Comparison of ENCODE assay signal across 8 cellular contexts in the genomic region with DNA sequence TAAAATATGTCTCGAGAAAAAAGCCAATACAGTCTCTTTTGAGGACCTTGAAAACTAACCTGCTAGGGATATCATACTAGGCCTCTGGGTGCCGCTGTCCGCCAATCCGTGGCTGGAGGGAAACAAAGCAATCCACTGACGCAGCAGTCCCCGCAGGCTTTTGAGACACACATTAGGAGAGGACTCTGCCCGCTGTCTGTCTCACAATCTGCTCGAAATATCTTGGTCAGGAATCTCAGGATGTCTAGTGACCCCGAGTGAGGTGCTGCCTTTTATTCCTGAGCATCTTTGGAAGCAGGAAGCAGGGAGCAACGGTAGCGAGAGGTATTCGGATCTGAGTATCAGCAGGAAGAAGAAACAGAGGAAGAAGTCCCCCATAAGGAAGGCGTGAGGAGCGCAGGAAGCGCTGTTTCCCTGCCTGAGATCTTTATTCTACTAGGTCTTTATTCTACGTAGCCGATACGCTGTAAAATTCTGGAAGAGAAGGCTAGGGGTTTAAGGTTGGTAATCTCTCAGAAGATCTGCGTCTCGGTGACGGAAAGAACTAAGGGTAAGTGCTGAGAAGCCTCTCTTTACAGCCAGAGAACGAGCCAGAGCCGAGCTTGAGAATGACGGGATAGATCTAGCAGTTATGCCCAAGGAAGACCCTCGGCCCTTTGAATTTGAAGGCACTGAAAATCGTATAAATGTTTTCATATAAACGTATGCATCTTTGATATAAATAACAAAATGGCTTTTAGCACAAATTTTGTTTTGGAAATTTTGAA. TPM values are rescaled to one million over a fixed set of nuclear protein-coding genes. Genes with fewer than 3 reads are reported as not detected.
DNase-seq lines count a peak whose midpoint lies in the region; ATAC-seq and TF ChIP-seq lines count a peak whose summit lies in the region.

No MANE protein-coding gene starts in this region.

- peak; percentile 85 for DNase-seq in G401 (ENCODE audit: low spot score)
- peak; percentile 80 for DNase-seq in NCI-H460 (ENCODE audit: extremely low read depth, low read depth)
- DNase-seq in activated CD8-positive, alpha-beta memory T cell treated with anti-CD3 and anti-CD28 coated beads, Interleukin-2, amount 10 ng/mL, durations not matched to agents 7 days and 5 days = peak; percentile 79
- peak; percentile 58 for DNase-seq in endothelial cell (ENCODE audit: low spot score)
- DNase-seq in stimulated activated CD8-positive, alpha-beta memory T cell treated with anti-CD3 and anti-CD28 coated beads, Interleukin-7, amount 100 ng/mL, for 4 hours (ENCODE audit: low read depth in 2 of 2) = peak; percentile 46 to 50
- no peak for DNase-seq in Calu3

- H3K9me3 ChIP-seq in muscle layer of duodenum (ENCODE audit: control insufficient read depth in 1 of 2, low read length in 2 of 2) = peaks cover 42 to 53% of the 10 kb centered on the region in 2 donors

- H3K36me3 Mint-ChIP-seq in activated CD8-positive, alpha-beta memory T cell treated with anti-CD3 and anti-CD28 coated beads, Interleukin-2, amount 10 ng/mL, durations not matched to agents 7 days and 5 days = peaks cover 14% of the 10 kb centered on the region
- H3K36me3 Mint-ChIP-seq in endothelial cell (ENCODE audit: low read depth, unreplicated experiment) (peaks cover 18% of the 10 kb centered on the region), Calu3 (ENCODE audit: insufficient read depth, unreplicated experiment) (peaks cover 6% of the 10 kb centered on the region)

- in situ Hi-C loops in G401 (cut with HindIII; ENCODE audit: low sequenced_read_pairs) = no loop called here

- TF ChIP-seq CTCF in endothelial cell (IDR thresholded peaks at IDR 0.05; ENCODE audit: unreplicated experiment) = no peak
- TF ChIP-seq CTCF in Calu3 (IDR thresholded peaks at IDR 0.05; ENCODE audit: unreplicated experiment) = no peak

- H3K36me3 ChIP-seq in muscle layer of duodenum (ENCODE audit: control insufficient read depth in 1 of 2, insufficient read depth in 2 of 2, low read length in 2 of 2) = peaks cover 0 to 3% of the 10 kb centered on the region in 2 donors

- peak overlapping the region; percentile 70 for H3K27ac Mint-ChIP-seq in activated CD8-positive, alpha-beta memory T cell treated with anti-CD3 and anti-CD28 coated beads, Interleukin-2, amount 10 ng/mL, durations not matched to agents 7 days and 5 days
- H3K27ac Mint-ChIP-seq in endothelial cell (ENCODE audit: unreplicated experiment) = peak overlapping the region; percentile 92
- no peak overlapping the region for H3K27ac Mint-ChIP-seq in Calu3 (ENCODE audit: unreplicated experiment)

- peaks cover 15% of the 10 kb centered on the region for H3K4me1 Mint-ChIP-seq in activated CD8-positive, alpha-beta memory T cell treated with anti-CD3 and anti-CD28 coated beads, Interleukin-2, amount 10 ng/mL, durations not matched to agents 7 days and 5 days
- H3K4me1 Mint-ChIP-seq in endothelial cell (ENCODE audit: unreplicated experiment) (no peaks in the 10 kb centered on the region), Calu3 (ENCODE audit: low read depth, unreplicated experiment) (no peaks in the 10 kb centered on the region)

- no peaks in the 10 kb centered on the region for H3K27me3 ChIP-seq in muscle layer of duodenum (ENCODE audit: low read depth, low read length)

- intact Hi-C loops in Calu3 (cut with micrococcal nuclease; ENCODE audit: unreplicated experiment) = no loop called here

- peak overlapping the region; percentile 77 for H3K4me3 Mint-ChIP-seq in activated CD8-positive, alpha-beta memory T cell treated with anti-CD3 and anti-CD28 coated beads, Interleukin-2, amount 10 ng/mL, durations not matched to agents 7 days and 5 days
- peak overlapping the region; percentile 81 for H3K4me3 Mint-ChIP-seq in endothelial cell (ENCODE audit: unreplicated experiment)
- no peak overlapping the region for H3K4me3 Mint-ChIP-seq in Calu3 (ENCODE audit: low read depth, unreplicated experiment)

- H3K9me3 Mint-ChIP-seq in activated CD8-positive, alpha-beta memory T cell treated with anti-CD3 and anti-CD28 coated beads, Interleukin-2, amount 10 ng/mL, durations not matched to agents 7 days and 5 days (ENCODE audit: low read depth) = peaks cover 9% of the 10 kb centered on the region
- peaks cover 17% of the 10 kb centered on the region for H3K9me3 Mint-ChIP-seq in endothelial cell (ENCODE audit: unreplicated experiment)
- peaks cover 10% of the 10 kb centered on the region for H3K9me3 Mint-ChIP-seq in Calu3 (ENCODE audit: low read depth, unreplicated experiment)

- peaks cover 22% of the 10 kb centered on the region for H3K27me3 Mint-ChIP-seq in activated CD8-positive, alpha-beta memory T cell treated with anti-CD3 and anti-CD28 coated beads, Interleukin-2, amount 10 ng/mL, durations not matched to agents 7 days and 5 days
- peaks cover 8% of the 10 kb centered on the region for H3K27me3 Mint-ChIP-seq in endothelial cell (ENCODE audit: unreplicated experiment)
- no peaks in the 10 kb centered on the region for H3K27me3 Mint-ChIP-seq in Calu3 (ENCODE audit: unreplicated experiment)

- CTCF ChIA-PET in activated CD8-positive, alpha-beta memory T cell treated with anti-CD3 and anti-CD28 coated beads, Interleukin-2, amount 10 ng/mL, durations not matched to agents 7 days and 5 days (lab: Charles Lee) = interaction anchor here (0.6 to 2.1 kb wide), 9 partner anchors 14 to 443 kb away, joined by 3 to 5 read pairs (median 3); a partner anchor contains a TSS
- CTCF ChIA-PET in Calu3 (lab: Charles Lee) = interaction anchor here (0.7 kb wide), 1 partner anchor 158 kb away, joined by 4 read pairs; no protein-coding TSS in a partner anchor

- ATAC-seq in HG02571 (IDR thresholded peaks at IDR 0.05; ENCODE audit: unreplicated experiment) = peak; percentile 81
- peak; percentile 91 for ATAC-seq in activated CD8-positive, alpha-beta memory T cell treated with anti-CD3 and anti-CD28 coated beads, Interleukin-2, amount 10 ng/mL, durations not matched to agents 7 days and 5 days

- H3K4me3 ChIP-seq in muscle layer of duodenum (ENCODE audit: low read depth in 1 of 2, low read length in 2 of 2) = peak overlapping the region; percentile 57 to 60

- H3K27ac ChIP-seq in muscle layer of duodenum (ENCODE audit: low read length) = peak overlapping the region; percentile 41

- H3K4me1 ChIP-seq in muscle layer of duodenum (ENCODE audit: control insufficient read depth in 1 of 2, insufficient read depth in 2 of 2, low read length in 2 of 2) = no peaks in the 10 kb centered on the region

- BruUV-seq in Calu3 (replicated peaks; lab: Mats Ljungman, UMichigan) = no TSS peak

RNA-seq across cellular contexts. Expression of a gene that starts 4.0 kb away (rescaled TPM):
- total RNA-seq in G401 (2014; rRNA removed; shearing (Covaris generic)) = not detected in 2 replicates
- total RNA-seq in NCI-H460 (2014; rRNA removed; shearing (Covaris generic)) = 0.72 and 1.6 TPM in 2 replicates
- 0.99 and 1.9 TPM in 2 replicates for polyA plus RNA-seq in NCI-H460 (2014; cell fraction: nucleus; rRNA removed)
- total RNA-seq in activated CD8-positive, alpha-beta memory T cell treated with anti-CD3 and anti-CD28 coated beads, Interleukin-2, amount 10 ng/mL, durations not matched to agents 7 days and 5 days = not detected
- total RNA-seq in endothelial cell (ENCODE audit: unreplicated experiment) = 1.4 TPM
- total RNA-seq in Calu3 (2022) = 0.29 TPM in 1 of 2 replicates, not detected in the other

RNA-seq across cellular contexts. Expression of a gene that starts 5.7 kb away (rescaled TPM):
- 131 and 164 TPM in 2 replicates for total RNA-seq in G401 (2014; rRNA removed; shearing (Covaris generic))
- 91.7 and 130 TPM in 2 replicates for total RNA-seq in NCI-H460 (2014; rRNA removed; shearing (Covaris generic))
- polyA plus RNA-seq in NCI-H460 (2014; cell fraction: nucleus; rRNA removed) = 55.2 and 67.2 TPM in 2 replicates
- 10 to 100 TPM; 57.3 to 64.6 TPM for total RNA-seq in activated CD8-positive, alpha-beta memory T cell treated with anti-CD3 and anti-CD28 coated beads, Interleukin-2, amount 10 ng/mL, durations not matched to agents 7 days and 5 days
- total RNA-seq in endothelial cell (ENCODE audit: unreplicated experiment) (86.4 TPM), Calu3 (2022) (73.2 and 79.6 TPM in 2 replicates)

RNA-seq across cellular contexts. Expression of a gene that starts 12.3 kb away (rescaled TPM):
- total RNA-seq in G401 (2014; rRNA removed; shearing (Covaris generic)) = not detected in 2 replicates
- total RNA-seq in NCI-H460 (2014; rRNA removed; shearing (Covaris generic)) = 0.12 TPM in 2 replicates
- 0.01 and 0.56 TPM in 2 replicates for polyA plus RNA-seq in NCI-H460 (2014; cell fraction: nucleus; rRNA removed)
- total RNA-seq in activated CD8-positive, alpha-beta memory T cell treated with anti-CD3 and anti-CD28 coated beads, Interleukin-2, amount 10 ng/mL, durations not matched to agents 7 days and 5 days = not detected
- 1.6 TPM for total RNA-seq in endothelial cell (ENCODE audit: unreplicated experiment)
- total RNA-seq in Calu3 (2022) = not detected in 2 replicates

RNA-seq across cellular contexts. Expression of a gene that starts 17.4 kb away (rescaled TPM):
- not detected in 2 replicates for total RNA-seq in G401 (2014; rRNA removed; shearing (Covaris generic))
- 0.17 TPM in 1 of 2 replicates, not detected in the other for total RNA-seq in NCI-H460 (2014; rRNA removed; shearing (Covaris generic))
- 0.11 TPM in 1 of 2 replicates, not detected in the other for polyA plus RNA-seq in NCI-H460 (2014; cell fraction: nucleus; rRNA removed)
- under 1 TPM in 1 of 2 experiments, not detected in 1; 0.15 TPM for total RNA-seq in activated CD8-positive, alpha-beta memory T cell treated with anti-CD3 and anti-CD28 coated beads, Interleukin-2, amount 10 ng/mL, durations not matched to agents 7 days and 5 days
- total RNA-seq in endothelial cell (ENCODE audit: unreplicated experiment) = 1.4 TPM
- total RNA-seq in Calu3 (2022) = not detected in 2 replicates

RNA-seq across cellular contexts. Expression of a gene that starts 22.4 kb away (rescaled TPM):
- not detected in 2 replicates for total RNA-seq in G401 (2014; rRNA removed; shearing (Covaris generic))
- not detected in 2 replicates for total RNA-seq in NCI-H460 (2014; rRNA removed; shearing (Covaris generic))
- not detected in 2 replicates for polyA plus RNA-seq in NCI-H460 (2014; cell fraction: nucleus; rRNA removed)
- total RNA-seq in activated CD8-positive, alpha-beta memory T cell treated with anti-CD3 and anti-CD28 coated beads, Interleukin-2, amount 10 ng/mL, durations not matched to agents 7 days and 5 days = 1 to 10 TPM in 1 of 2 experiments, under 1 TPM in 1; 0.56 to 1.1 TPM
- 0.62 TPM for total RNA-seq in endothelial cell (ENCODE audit: unreplicated experiment)
- total RNA-seq in Calu3 (2022) = 0.26 and 0.27 TPM in 2 replicates
